ENCODE assay signal across 2 cellular contexts in genomic region chr13:33935969-33936368, GRCh38.
TF ChIP-seq lines count a peak whose summit lies in the region.

No MANE protein-coding gene starts in this region.

TF ChIP-seq in GM23338, 12 proteins besides CTCF, POLR2A, EP300 and RAD21 (continued from another document):
- TF ChIP-seq JUNB (IDR thresholded peaks at IDR 0.05; ENCODE audit: unreplicated experiment) (no peak), EZH2phosphoT487 (IDR thresholded peaks at IDR 0.05; ENCODE audit: unreplicated experiment) (no peak), STAT1 (IDR thresholded peaks at IDR 0.05; ENCODE audit: unreplicated experiment) (no peak), EZH2 (IDR thresholded peaks at IDR 0.05; ENCODE audit: low read depth, unreplicated experiment) (no peak), CREB1 (CRISPR knock-in tag; IDR thresholded peaks at IDR 0.05; ENCODE audit: low read depth) (no peak), ZNF331 (CRISPR knock-in tag; IDR thresholded peaks at IDR 0.05; ENCODE audit: low read depth) (no peak), ZNF114 (CRISPR knock-in tag; IDR thresholded peaks at IDR 0.05) (no peak), ZNF462 (CRISPR knock-in tag; IDR thresholded peaks at IDR 0.05) (no peak), NANOG (IDR thresholded peaks at IDR 0.05; ENCODE audit: borderline replicate concordance) (no peak), ETS1 (IDR thresholded peaks at IDR 0.05) (no peak), REST (IDR thresholded peaks at IDR 0.05; ENCODE audit: unreplicated experiment) (no peak)

TF ChIP-seq in IMR-90, 13 proteins besides CTCF, POLR2A, EP300 and RAD21 (continued from another document):
- TF ChIP-seq RFX5 (IDR thresholded peaks at IDR 0.05; ENCODE audit: low read depth, low read length), result no peak
- TF ChIP-seq CHD1 (IDR thresholded peaks at IDR 0.05; ENCODE audit: low read depth, low read length), result no peak
- TF ChIP-seq USF2 (IDR thresholded peaks at IDR 0.05; ENCODE audit: low read depth, low read length), result no peak
- TF ChIP-seq MAZ (IDR thresholded peaks at IDR 0.05; ENCODE audit: borderline replicate concordance, low read depth, low read length), result no peak
- no peak for TF ChIP-seq BHLHE40 (IDR thresholded peaks at IDR 0.05; ENCODE audit: low read depth, low read length)
- no peak for TF ChIP-seq FOS (IDR thresholded peaks at IDR 0.05; ENCODE audit: low read depth, low read length)
- TF ChIP-seq CEBPB (IDR thresholded peaks at IDR 0.05; ENCODE audit: low read depth, low read length), result no peak
- TF ChIP-seq NFE2L2 (IDR thresholded peaks at IDR 0.05; ENCODE audit: low read depth, low read length), result no peak
- TF ChIP-seq MXI1 (IDR thresholded peaks at IDR 0.05; ENCODE audit: borderline replicate concordance, low read depth, low read length), result no peak
- no peak for TF ChIP-seq SMC3 (IDR thresholded peaks at IDR 0.05; ENCODE audit: low read depth, low read length)
- no peak for TF ChIP-seq ELK1 (IDR thresholded peaks at IDR 0.05; ENCODE audit: borderline replicate concordance, low read depth, low read length)
- no peak for TF ChIP-seq RCOR1 (IDR thresholded peaks at IDR 0.05; ENCODE audit: insufficient replicate concordance, low read length)
